22 cellular contexts compared by ENCODE assay signal in the genomic region with DNA sequence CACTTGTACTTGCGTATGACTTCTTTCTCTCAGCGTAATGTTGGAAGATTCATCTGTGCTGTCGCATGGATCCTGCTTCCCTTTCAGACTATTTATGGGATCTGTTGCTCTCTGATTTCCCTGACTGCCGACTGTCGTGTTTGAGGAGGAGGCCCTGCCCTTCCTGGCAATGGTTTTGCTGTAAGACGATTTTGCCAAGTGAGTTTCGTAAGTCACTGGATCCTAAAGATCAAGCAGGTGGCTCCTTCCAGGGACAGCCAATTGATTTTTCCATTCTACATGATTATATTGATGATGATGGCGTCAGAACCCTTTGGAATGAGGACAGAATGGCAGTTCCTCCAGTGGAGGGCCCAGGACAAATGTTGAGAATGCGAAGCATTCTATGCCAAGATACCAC.
"Had no signal": no experiment of that assay in that cellular context is flagged by ENCODE, and none has a peak within 500 bp of the region (broad histone marks: within the 10 kb centered on the region; RNA-seq: fewer than 3 reads in every experiment).

No MANE protein-coding gene starts in this region.

- H3K27me3 ChIP-seq: ascending aorta had no signal

- H3K4me1 ChIP-seq: ascending aorta, SJCRH30 had no signal

- H3K27ac ChIP-seq: ascending aorta, SJCRH30, WERI-Rb-1 had no signal

- H3K36me3 ChIP-seq: ascending aorta, SJCRH30, WERI-Rb-1 had no signal

- ATAC-seq: activated CD4-positive, alpha-beta T cell treated with anti-CD3 and anti-CD28 coated beads for 36 hours; activated CD8-positive, alpha-beta T cell treated with anti-CD3 and anti-CD28 coated beads for 36 hours; activated naive CD4-positive, alpha-beta T cell treated with anti-CD3 and anti-CD28 coated beads, Interleukin-2, amount 50 U/mL, for 72 hours; activated naive CD8-positive, alpha-beta T cell treated with anti-CD3 and anti-CD28 coated beads, Interleukin-2, amount 50 U/mL, for 24 hours had no signal

- H3K9me3 ChIP-seq: ascending aorta, SJCRH30, SK-N-SH had no signal

- DNase-seq: activated CD4-positive, alpha-beta T cell treated with anti-CD3 and anti-CD28 coated beads for 36 hours; activated CD4-positive, alpha-beta T cell treated with anti-CD3 and anti-CD28 coated beads, Interleukin-2, amount 50 U/mL, for 1 hour; activated CD8-positive, alpha-beta T cell treated with anti-CD3 and anti-CD28 coated beads for 36 hours; activated effector memory CD4-positive, alpha-beta T cell treated with anti-CD3 and anti-CD28 coated beads, Interleukin-2, amount 50 U/mL, for 16 hours; activated naive CD4-positive, alpha-beta T cell treated with Interleukin-2 at 50 U/mL for 16 hours; activated naive CD8-positive, alpha-beta T cell treated with anti-CD3 and anti-CD28 coated beads, Interleukin-2, amount 50 U/mL, for 24 hours; activated T-cell treated with anti-CD3 and anti-CD28 coated beads, Interleukin-2, amount 50 U/mL, for 24 hours; amniotic stem cell; KG1; NCI-H1092; NCI-H1417; NCI-H2029; NCI-H2107; NCI-H2171 treated with DMSO at 0.1 percent for 48 hours; NCI-H226; NCI-H526 treated with DMSO at 0.1 percent for 48 hours; SJCRH30; SK-N-SH; T-helper 1 cell; WERI-Rb-1 had no signal

- H3K4me3 ChIP-seq: ascending aorta, SJCRH30 had no signal
